Comparison of ENCODE assay signal across 1 cellular context in the genomic region with DNA sequence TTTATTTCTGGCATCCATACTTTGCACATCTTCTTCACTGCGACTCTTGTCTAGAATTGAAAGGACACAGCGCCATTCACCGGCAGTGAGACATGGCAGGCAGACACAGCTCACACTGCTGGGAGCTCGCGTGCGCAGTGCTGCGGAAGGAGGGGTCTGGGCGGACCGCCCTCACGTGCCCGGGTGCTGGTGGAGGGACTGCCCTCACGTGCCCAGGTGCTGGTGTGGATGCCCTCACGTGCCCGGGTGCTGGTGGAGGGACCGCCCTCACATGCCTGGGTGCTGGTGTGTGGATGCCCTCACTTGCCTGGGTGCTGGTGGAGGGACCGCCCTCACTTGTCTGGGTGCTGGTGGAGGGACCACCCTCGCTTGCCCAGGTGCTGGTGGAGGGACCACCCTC.
TF ChIP-seq lines count a peak whose summit lies in the region.

No MANE protein-coding gene starts in this region.

TF ChIP-seq in IMR-90, 13 proteins besides CTCF, POLR2A, EP300 and RAD21:
- TF ChIP-seq, protein P1, sequence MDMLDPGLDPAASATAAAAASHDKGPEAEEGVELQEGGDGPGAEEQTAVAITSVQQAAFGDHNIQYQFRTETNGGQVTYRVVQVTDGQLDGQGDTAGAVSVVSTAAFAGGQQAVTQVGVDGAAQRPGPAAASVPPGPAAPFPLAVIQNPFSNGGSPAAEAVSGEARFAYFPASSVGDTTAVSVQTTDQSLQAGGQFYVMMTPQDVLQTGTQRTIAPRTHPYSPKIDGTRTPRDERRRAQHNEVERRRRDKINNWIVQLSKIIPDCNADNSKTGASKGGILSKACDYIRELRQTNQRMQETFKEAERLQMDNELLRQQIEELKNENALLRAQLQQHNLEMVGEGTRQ (IDR thresholded peaks at IDR 0.05; ENCODE audit: low read depth, low read length) = no peak
- no peak for TF ChIP-seq MAZ (IDR thresholded peaks at IDR 0.05; ENCODE audit: borderline replicate concordance, low read depth, low read length)
- TF ChIP-seq NFE2L2 (IDR thresholded peaks at IDR 0.05; ENCODE audit: low read depth, low read length) = no peak
- TF ChIP-seq, protein P2, sequence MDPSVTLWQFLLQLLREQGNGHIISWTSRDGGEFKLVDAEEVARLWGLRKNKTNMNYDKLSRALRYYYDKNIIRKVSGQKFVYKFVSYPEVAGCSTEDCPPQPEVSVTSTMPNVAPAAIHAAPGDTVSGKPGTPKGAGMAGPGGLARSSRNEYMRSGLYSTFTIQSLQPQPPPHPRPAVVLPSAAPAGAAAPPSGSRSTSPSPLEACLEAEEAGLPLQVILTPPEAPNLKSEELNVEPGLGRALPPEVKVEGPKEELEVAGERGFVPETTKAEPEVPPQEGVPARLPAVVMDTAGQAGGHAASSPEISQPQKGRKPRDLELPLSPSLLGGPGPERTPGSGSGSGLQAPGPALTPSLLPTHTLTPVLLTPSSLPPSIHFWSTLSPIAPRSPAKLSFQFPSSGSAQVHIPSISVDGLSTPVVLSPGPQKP (IDR thresholded peaks at IDR 0.05; ENCODE audit: borderline replicate concordance, low read depth, low read length) = no peak
- no peak for TF ChIP-seq CEBPB (IDR thresholded peaks at IDR 0.05; ENCODE audit: low read depth, low read length)
- TF ChIP-seq MXI1 (IDR thresholded peaks at IDR 0.05; ENCODE audit: borderline replicate concordance, low read depth, low read length) = no peak
- TF ChIP-seq RCOR1 (IDR thresholded peaks at IDR 0.05; ENCODE audit: insufficient replicate concordance, low read length) = no peak
- no peak for TF ChIP-seq BHLHE40 (IDR thresholded peaks at IDR 0.05; ENCODE audit: low read depth, low read length)
- TF ChIP-seq SMC3 (IDR thresholded peaks at IDR 0.05; ENCODE audit: low read depth, low read length) = no peak
- TF ChIP-seq MAFK (IDR thresholded peaks at IDR 0.05; ENCODE audit: low read depth, low read length) = no peak
- TF ChIP-seq RFX5 (IDR thresholded peaks at IDR 0.05; ENCODE audit: low read depth, low read length) = no peak
- TF ChIP-seq FOS (IDR thresholded peaks at IDR 0.05; ENCODE audit: low read depth, low read length) = no peak
- no peak for TF ChIP-seq CHD1 (IDR thresholded peaks at IDR 0.05; ENCODE audit: low read depth, low read length)
